ENCODE assay signal across 19 cellular contexts in the genomic region with DNA sequence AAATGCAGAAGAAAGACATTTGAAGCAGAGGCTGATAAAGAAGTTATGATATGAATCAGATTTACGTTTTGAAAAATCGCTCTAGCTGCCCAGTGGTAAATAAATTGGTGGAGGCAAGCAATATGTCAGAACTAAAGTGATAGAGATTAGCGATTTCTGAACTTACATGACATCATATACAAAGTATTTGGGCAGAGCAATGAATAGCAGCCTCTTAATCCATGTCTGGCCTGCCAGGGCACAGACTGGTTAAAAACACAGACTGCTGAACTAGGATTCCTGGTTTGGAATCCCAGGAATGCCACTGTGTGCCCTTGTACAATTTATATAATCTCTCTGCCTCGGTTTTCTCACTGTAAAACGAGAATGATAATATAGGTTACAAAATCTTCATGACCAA.
A peak's percentile ranks its signal among the peaks of the same experiment; 100 is the strongest.
DNase-seq lines count a peak whose midpoint lies in the region; ATAC-seq, FAIRE-seq and TF ChIP-seq lines count a peak whose summit lies in the region.
"Had no signal": no experiment of that assay in that cellular context is flagged by ENCODE, and none has a peak within 500 bp of the region (broad histone marks: within the 10 kb centered on the region; RNA-seq: fewer than 3 reads in every experiment).

No MANE protein-coding gene starts in this region.

- peak overlapping the region; percentile 29 for H3K27ac Mint-ChIP-seq in chondrocyte (ENCODE audit: unreplicated experiment)
- H3K27ac Mint-ChIP-seq: activated CD4-positive, alpha-beta T cell treated with anti-CD3 and anti-CD28 coated beads, Interleukin-2, amount 10 ng/mL, durations not matched to agents 7 days and 5 days had no signal

- intact Hi-C loops in adrenal gland (cut with DNase I), result no loop called here

- no peak for TF ChIP-seq RAD21 in A549 (conservative IDR thresholded peaks at IDR 0.05 in 1 of 2, IDR thresholded peaks at IDR 0.05 in 1 of 2)

- H3K36me3 ChIP-seq in MG63, result no peaks in the 10 kb centered on the region
- no peaks in the 10 kb centered on the region for H3K36me3 ChIP-seq in adrenal gland (replicated peaks in 1 of 2)
- H3K36me3 ChIP-seq: HAP-1, spleen, uterus had no signal

- POLR2A ChIA-PET in A549 (lab: Yijun Ruan, JAX), result no interaction called here

- peaks cover 21% of the 10 kb centered on the region for H3K4me1 Mint-ChIP-seq in chondrocyte (ENCODE audit: low read depth)
- H3K4me1 Mint-ChIP-seq: activated CD4-positive, alpha-beta T cell treated with anti-CD3 and anti-CD28 coated beads, Interleukin-2, amount 10 ng/mL, durations not matched to agents 7 days and 5 days had no signal

- no peak for DNase-seq in A549 (ENCODE audit: low read depth in 1 of 2, low spot score in 1 of 2)
- DNase-seq in MG63, result peak; percentile 79
- DNase-seq in chondrocyte (ENCODE audit: low spot score), result no peak
- peak; percentile 56 for DNase-seq in myocyte (ENCODE audit: low read depth)
- no peak for DNase-seq in GM19239 (ENCODE audit: insufficient read length, low spot score)
- DNase-seq in adrenal gland, result no peak
- DNase-seq in NCI-H510A (lab: John Stamatoyannopoulos, UW), result no peak
- DNase-seq: activated CD4-positive, alpha-beta T cell treated with anti-CD3 and anti-CD28 coated beads, Interleukin-2, amount 10 ng/mL, durations not matched to agents 7 days and 5 days; activated T-cell treated with anti-CD3 and anti-CD28 coated beads, Interleukin-2, amount 50 U/mL, for 4 hours; Caco-2; cerebellar nuclear complex; GDM1; NK-92 treated with Interleukin-12 subunit alpha and Interleukin-12 subunit beta, amount 100 ng/mL, for 24 hours; spleen; stimulated activated naive B cell treated with anti-CD40 and anti-IgM and Interleukin-4, amounts not matched to agents 10 μg/mL and 1 μg/mL and 100 μg/mL, for 72 hours; T-helper 9 cell; uterus had no signal

- CTCF ChIA-PET in A549 (lab: Yijun Ruan, JAX), result no interaction called here

- H3K27me3 ChIP-seq in MG63 (no peaks in the 10 kb centered on the region), adrenal gland (no peaks in the 10 kb centered on the region)
- H3K27me3 ChIP-seq: spleen, uterus had no signal

- peaks cover 4% of the 10 kb centered on the region for H3K9me3 Mint-ChIP-seq in chondrocyte (ENCODE audit: low read depth)
- H3K9me3 Mint-ChIP-seq: activated CD4-positive, alpha-beta T cell treated with anti-CD3 and anti-CD28 coated beads, Interleukin-2, amount 10 ng/mL, durations not matched to agents 7 days and 5 days; activated T-cell treated with anti-CD3 and anti-CD28 coated beads, Interleukin-2, amount 50 U/mL, for 4 hours had no signal

- H3K9me3 ChIP-seq in A549 (no peaks in the 10 kb centered on the region), MG63 (peaks cover 8% of the 10 kb centered on the region; the same call in 1 of the 2 replicates), adrenal gland (replicated peaks in 1 of 3) (no peaks in the 10 kb centered on the region)
- H3K9me3 ChIP-seq: HAP-1, spleen, uterus had no signal

- H3K4me3 Mint-ChIP-seq in chondrocyte (ENCODE audit: unreplicated experiment), result no peak overlapping the region
- H3K4me3 Mint-ChIP-seq: activated CD4-positive, alpha-beta T cell treated with anti-CD3 and anti-CD28 coated beads, Interleukin-2, amount 10 ng/mL, durations not matched to agents 7 days and 5 days; activated T-cell treated with anti-CD3 and anti-CD28 coated beads, Interleukin-2, amount 50 U/mL, for 4 hours had no signal

- no peaks in the 10 kb centered on the region for H3K27me3 Mint-ChIP-seq in chondrocyte (ENCODE audit: low read depth)
- H3K27me3 Mint-ChIP-seq: activated CD4-positive, alpha-beta T cell treated with anti-CD3 and anti-CD28 coated beads, Interleukin-2, amount 10 ng/mL, durations not matched to agents 7 days and 5 days; stimulated activated naive B cell treated with anti-CD40 and anti-IgM and Interleukin-4, amounts not matched to agents 10 μg/mL and 1 μg/mL and 100 μg/mL, for 72 hours had no signal

- peak in 1 of 2 experiments; percentile 53; a peak in 3 of 6 replicates for ATAC-seq in A549
- no peak for ATAC-seq in HG03175 (IDR thresholded peaks at IDR 0.05; ENCODE audit: unreplicated experiment)
- ATAC-seq: activated T-cell treated with anti-CD3 and anti-CD28 coated beads, Interleukin-2, amount 50 U/mL, for 4 hours had no signal

- H3K27ac ChIP-seq in A549 (no peak overlapping the region), adrenal gland (no peak overlapping the region)
- H3K27ac ChIP-seq: spleen, uterus had no signal

- H3K4me3 ChIP-seq in A549 (no peak overlapping the region), MG63 (no peak overlapping the region), adrenal gland (no peak overlapping the region)
- H3K4me3 ChIP-seq: HAP-1, spleen, uterus had no signal

- peak overlapping the region; percentile 14; the same call in 1 of the 3 replicates for H3K4me2 ChIP-seq in A549

- no peak for TF ChIP-seq EP300 in A549 (IDR thresholded peaks at IDR 0.05)

- H3K4me1 ChIP-seq in A549, result no peaks in the 10 kb centered on the region
- H3K4me1 ChIP-seq in adrenal gland (replicated peaks in 1 of 2), result no peaks in the 10 kb centered on the region
- H3K4me1 ChIP-seq: HAP-1, uterus had no signal

- WGBS in A549 (ENCODE audit: missing lambda C conversion rate), result 3% methylated on average over 5 of the region's 5 CpGs
- 38 to 52% (median 47%) methylated on average over 5 of the region's 5 CpGs for WGBS in adrenal gland, 4 donors

- peaks cover 1% of the 10 kb centered on the region for H3K36me3 Mint-ChIP-seq in chondrocyte (ENCODE audit: low read depth)

- TF ChIP-seq CTCF in A549 (IDR thresholded peaks at IDR 0.05) (no peak), chondrocyte (IDR thresholded peaks at IDR 0.05) (no peak), adrenal gland (IDR thresholded peaks at IDR 0.05) (no peak)

- TF ChIP-seq POLR2A in A549 (IDR thresholded peaks at IDR 0.05; ENCODE audit: low read length) (no peak), adrenal gland (IDR thresholded peaks at IDR 0.05) (no peak)

- FAIRE-seq in A549 (lab: Jason Lieb, UNC) (no peak), GM19239 (lab: Jason Lieb, UNC) (no peak)

TF ChIP-seq in A549, 52 proteins besides CTCF, POLR2A, EP300 and RAD21:
- TF ChIP-seq E2F6 (IDR thresholded peaks at IDR 0.05; ENCODE audit: borderline replicate concordance, low read depth) (no peak), CBX8 (IDR thresholded peaks at IDR 0.05) (no peak), NFE2L2 (conservative IDR thresholded peaks at IDR 0.05; ENCODE audit: low read length) (no peak), FOSB (CRISPR knock-in tag; IDR thresholded peaks at IDR 0.05) (no peak), FOSL2 (IDR thresholded peaks at IDR 0.05) (no peak), FOSL2 (CRISPR knock-in tag; IDR thresholded peaks at IDR 0.05) (no peak), SMC3 (IDR thresholded peaks at IDR 0.05) (no peak), TP53 (CRISPR knock-in tag; IDR thresholded peaks at IDR 0.05) (no peak), RCOR1 (IDR thresholded peaks at IDR 0.05; ENCODE audit: low read depth, low read length) (no peak), JUNB (IDR thresholded peaks at IDR 0.05) (no peak), HDAC2 (IDR thresholded peaks at IDR 0.05) (no peak), POLR2AphosphoS2 (conservative IDR thresholded peaks at IDR 0.05; ENCODE audit: low read length) (no peak), ZFP36 (IDR thresholded peaks at IDR 0.05; ENCODE audit: borderline replicate concordance, partially characterized antibody) (no peak)
- TF ChIP-seq, protein P1, sequence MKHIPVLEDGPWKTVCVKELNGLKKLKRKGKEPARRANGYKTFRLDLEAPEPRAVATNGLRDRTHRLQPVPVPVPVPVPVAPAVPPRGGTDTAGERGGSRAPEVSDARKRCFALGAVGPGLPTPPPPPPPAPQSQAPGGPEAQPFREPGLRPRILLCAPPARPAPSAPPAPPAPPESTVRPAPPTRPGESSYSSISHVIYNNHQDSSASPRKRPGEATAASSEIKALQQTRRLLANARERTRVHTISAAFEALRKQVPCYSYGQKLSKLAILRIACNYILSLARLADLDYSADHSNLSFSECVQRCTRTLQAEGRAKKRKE (CRISPR knock-in tag; IDR thresholded peaks at IDR 0.05; ENCODE audit: low read depth), result no peak

Comparison
In these comparisons a context has a peak if more than half of its experiments do, and no peak if none do; other contexts are left out.
1. DNase-seq: peak in MG63 (single experiment) and myocyte (single experiment); none in A549 (0 of 2), chondrocyte (single experiment), GM19239 (single experiment), adrenal gland (0 of 7) and NCI-H510A (single experiment).